ENCODE assay signal across 1 cellular context in the genomic region with DNA sequence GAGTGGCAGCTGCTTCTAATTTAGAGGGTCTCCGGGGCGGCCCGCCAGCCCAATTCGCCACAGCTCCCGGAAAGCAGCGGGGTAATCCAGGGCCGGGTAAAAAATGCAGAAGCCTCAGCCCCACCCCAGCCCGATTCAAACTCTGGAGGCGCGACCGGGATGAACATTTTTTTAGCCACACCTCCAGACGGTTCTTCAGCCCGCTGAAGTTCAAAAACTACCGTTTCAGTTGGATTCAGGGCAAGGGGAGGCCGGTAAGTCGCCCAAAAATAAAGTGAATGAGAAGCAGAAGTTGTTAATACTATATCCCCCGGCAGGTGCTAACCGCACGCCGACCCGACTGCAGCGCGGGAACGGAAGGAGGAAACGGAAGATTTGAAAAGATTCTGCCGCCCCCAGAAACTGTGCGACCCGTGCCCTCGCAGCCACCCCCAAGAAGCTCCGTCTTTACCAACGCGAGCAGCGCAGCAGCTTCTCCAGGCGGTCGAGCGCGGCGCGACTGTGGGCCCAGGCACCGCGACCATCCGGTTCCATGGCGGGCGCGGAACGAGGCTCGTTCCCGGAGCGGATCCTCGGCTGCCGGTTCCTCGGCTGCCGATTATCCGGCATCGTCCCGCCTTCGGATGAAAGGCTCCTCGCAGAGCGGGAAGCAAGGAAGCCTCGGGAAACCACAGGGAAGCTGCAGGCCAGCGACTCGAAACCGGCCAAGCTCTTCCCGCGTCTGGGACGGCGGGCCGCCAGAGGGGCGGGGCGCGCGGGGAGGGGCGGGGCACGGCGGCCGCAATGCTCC.
TF ChIP-seq lines count a peak whose summit lies in the region.

Gene BARD1 (minus strand): TSS at position 723 of the 790 bp plus-strand sequence. CDS start 114 bp downstream, at position 609.

TF ChIP-seq in K562, 482 proteins besides CTCF, POLR2A, EP300 and RAD21 (continued from another document and continues in another):
- TF ChIP-seq, protein P1, sequence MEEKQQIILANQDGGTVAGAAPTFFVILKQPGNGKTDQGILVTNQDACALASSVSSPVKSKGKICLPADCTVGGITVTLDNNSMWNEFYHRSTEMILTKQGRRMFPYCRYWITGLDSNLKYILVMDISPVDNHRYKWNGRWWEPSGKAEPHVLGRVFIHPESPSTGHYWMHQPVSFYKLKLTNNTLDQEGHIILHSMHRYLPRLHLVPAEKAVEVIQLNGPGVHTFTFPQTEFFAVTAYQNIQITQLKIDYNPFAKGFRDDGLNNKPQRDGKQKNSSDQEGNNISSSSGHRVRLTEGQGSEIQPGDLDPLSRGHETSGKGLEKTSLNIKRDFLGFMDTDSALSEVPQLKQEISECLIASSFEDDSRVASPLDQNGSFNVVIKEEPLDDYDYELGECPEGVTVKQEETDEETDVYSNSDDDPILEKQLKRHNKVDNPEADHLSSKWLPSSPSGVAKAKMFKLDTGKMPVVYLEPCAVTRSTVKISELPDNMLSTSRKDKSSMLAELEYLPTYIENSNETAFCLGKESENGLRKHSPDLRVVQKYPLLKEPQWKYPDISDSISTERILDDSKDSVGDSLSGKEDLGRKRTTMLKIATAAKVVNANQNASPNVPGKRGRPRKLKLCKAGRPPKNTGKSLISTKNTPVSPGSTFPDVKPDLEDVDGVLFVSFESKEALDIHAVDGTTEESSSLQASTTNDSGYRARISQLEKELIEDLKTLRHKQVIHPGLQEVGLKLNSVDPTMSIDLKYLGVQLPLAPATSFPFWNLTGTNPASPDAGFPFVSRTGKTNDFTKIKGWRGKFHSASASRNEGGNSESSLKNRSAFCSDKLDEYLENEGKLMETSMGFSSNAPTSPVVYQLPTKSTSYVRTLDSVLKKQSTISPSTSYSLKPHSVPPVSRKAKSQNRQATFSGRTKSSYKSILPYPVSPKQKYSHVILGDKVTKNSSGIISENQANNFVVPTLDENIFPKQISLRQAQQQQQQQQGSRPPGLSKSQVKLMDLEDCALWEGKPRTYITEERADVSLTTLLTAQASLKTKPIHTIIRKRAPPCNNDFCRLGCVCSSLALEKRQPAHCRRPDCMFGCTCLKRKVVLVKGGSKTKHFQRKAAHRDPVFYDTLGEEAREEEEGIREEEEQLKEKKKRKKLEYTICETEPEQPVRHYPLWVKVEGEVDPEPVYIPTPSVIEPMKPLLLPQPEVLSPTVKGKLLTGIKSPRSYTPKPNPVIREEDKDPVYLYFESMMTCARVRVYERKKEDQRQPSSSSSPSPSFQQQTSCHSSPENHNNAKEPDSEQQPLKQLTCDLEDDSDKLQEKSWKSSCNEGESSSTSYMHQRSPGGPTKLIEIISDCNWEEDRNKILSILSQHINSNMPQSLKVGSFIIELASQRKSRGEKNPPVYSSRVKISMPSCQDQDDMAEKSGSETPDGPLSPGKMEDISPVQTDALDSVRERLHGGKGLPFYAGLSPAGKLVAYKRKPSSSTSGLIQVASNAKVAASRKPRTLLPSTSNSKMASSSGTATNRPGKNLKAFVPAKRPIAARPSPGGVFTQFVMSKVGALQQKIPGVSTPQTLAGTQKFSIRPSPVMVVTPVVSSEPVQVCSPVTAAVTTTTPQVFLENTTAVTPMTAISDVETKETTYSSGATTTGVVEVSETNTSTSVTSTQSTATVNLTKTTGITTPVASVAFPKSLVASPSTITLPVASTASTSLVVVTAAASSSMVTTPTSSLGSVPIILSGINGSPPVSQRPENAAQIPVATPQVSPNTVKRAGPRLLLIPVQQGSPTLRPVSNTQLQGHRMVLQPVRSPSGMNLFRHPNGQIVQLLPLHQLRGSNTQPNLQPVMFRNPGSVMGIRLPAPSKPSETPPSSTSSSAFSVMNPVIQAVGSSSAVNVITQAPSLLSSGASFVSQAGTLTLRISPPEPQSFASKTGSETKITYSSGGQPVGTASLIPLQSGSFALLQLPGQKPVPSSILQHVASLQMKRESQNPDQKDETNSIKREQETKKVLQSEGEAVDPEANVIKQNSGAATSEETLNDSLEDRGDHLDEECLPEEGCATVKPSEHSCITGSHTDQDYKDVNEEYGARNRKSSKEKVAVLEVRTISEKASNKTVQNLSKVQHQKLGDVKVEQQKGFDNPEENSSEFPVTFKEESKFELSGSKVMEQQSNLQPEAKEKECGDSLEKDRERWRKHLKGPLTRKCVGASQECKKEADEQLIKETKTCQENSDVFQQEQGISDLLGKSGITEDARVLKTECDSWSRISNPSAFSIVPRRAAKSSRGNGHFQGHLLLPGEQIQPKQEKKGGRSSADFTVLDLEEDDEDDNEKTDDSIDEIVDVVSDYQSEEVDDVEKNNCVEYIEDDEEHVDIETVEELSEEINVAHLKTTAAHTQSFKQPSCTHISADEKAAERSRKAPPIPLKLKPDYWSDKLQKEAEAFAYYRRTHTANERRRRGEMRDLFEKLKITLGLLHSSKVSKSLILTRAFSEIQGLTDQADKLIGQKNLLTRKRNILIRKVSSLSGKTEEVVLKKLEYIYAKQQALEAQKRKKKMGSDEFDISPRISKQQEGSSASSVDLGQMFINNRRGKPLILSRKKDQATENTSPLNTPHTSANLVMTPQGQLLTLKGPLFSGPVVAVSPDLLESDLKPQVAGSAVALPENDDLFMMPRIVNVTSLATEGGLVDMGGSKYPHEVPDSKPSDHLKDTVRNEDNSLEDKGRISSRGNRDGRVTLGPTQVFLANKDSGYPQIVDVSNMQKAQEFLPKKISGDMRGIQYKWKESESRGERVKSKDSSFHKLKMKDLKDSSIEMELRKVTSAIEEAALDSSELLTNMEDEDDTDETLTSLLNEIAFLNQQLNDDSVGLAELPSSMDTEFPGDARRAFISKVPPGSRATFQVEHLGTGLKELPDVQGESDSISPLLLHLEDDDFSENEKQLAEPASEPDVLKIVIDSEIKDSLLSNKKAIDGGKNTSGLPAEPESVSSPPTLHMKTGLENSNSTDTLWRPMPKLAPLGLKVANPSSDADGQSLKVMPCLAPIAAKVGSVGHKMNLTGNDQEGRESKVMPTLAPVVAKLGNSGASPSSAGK (IDR thresholded peaks at IDR 0.05): peak; percentile 75
- no peak for TF ChIP-seq ZBTB49 (CRISPR knock-in tag; IDR thresholded peaks at IDR 0.05; ENCODE audit: borderline replicate concordance)
- TF ChIP-seq PHF21A (IDR thresholded peaks at IDR 0.05; ENCODE audit: borderline replicate concordance, low read depth): peak; percentile 83
- peak; percentile 78 for TF ChIP-seq RBFOX2 (IDR thresholded peaks at IDR 0.05; ENCODE audit: low read depth, low read length)
- 0 out of 2 replicates have a peak, but pooled peaks have one; percentile 49 for TF ChIP-seq ZBTB43 (CRISPR knock-in tag; IDR thresholded peaks at IDR 0.05)
- no peak for TF ChIP-seq ZNF431 (CRISPR knock-in tag; IDR thresholded peaks at IDR 0.05)
- peak; percentile 80; the same call in 1 of the 2 replicates for TF ChIP-seq RB1 (IDR thresholded peaks at IDR 0.05; ENCODE audit: low read depth)
- no peak for TF ChIP-seq DIDO1 (tag; IDR thresholded peaks at IDR 0.05; ENCODE audit: low read depth)
- no peak for TF ChIP-seq FOSL1 (tag; conservative IDR thresholded peaks at IDR 0.05)
- TF ChIP-seq RHOXF2B (CRISPR knock-in tag; conservative IDR thresholded peaks at IDR 0.05): no peak
- peak; percentile 46; the same call in 1 of the 2 replicates for TF ChIP-seq GABPB1 (CRISPR knock-in tag; IDR thresholded peaks at IDR 0.05)
- TF ChIP-seq E2F3 (CRISPR knock-in tag; IDR thresholded peaks at IDR 0.05): no peak; the same call in none of the 2 replicates
- no peak for TF ChIP-seq CHD1 (IDR thresholded peaks at IDR 0.05; ENCODE audit: low read length)
- TF ChIP-seq L3MBTL2 (IDR thresholded peaks at IDR 0.05): peak; percentile 55; the same call in 1 of the 2 replicates
- TF ChIP-seq ARID1B (IDR thresholded peaks at IDR 0.05): 0 out of 2 replicates have a peak, but pooled peaks have one; percentile 20
- TF ChIP-seq TEAD4 (IDR thresholded peaks at IDR 0.05; ENCODE audit: low read length): no peak
- no peak for TF ChIP-seq TEAD4 (CRISPR knock-in tag; IDR thresholded peaks at IDR 0.05; ENCODE audit: borderline replicate concordance)
- TF ChIP-seq MYC (IDR thresholded peaks at IDR 0.05; ENCODE audit: low read depth, low read length): 0 out of 2 replicates have a peak, but pooled peaks have one; percentile 24
- TF ChIP-seq MYC (CRISPR knock-in tag; IDR thresholded peaks at IDR 0.05; ENCODE audit: borderline replicate concordance, low read depth): no peak
- TF ChIP-seq MAZ (CRISPR knock-in tag; conservative IDR thresholded peaks at IDR 0.05 in 1 of 2, IDR thresholded peaks at IDR 0.05 in 1 of 2): 0 out of 4 replicates have a peak, but pooled peaks of 1 of the 2 experiments have one; percentile 12
- no peak for TF ChIP-seq POU5F1 (IDR thresholded peaks at IDR 0.05; ENCODE audit: borderline replicate concordance, low read depth, low read length, partially characterized antibody)
- peak in 1 of 2 experiments; percentile 50; a peak in 2 of 4 replicates for TF ChIP-seq KDM1A (IDR thresholded peaks at IDR 0.05)
- peak; percentile 80 for TF ChIP-seq VEZF1 (CRISPR knock-in tag; IDR thresholded peaks at IDR 0.05)
- 0 out of 2 replicates have a peak, but pooled peaks have one; percentile 31 for TF ChIP-seq ZBTB17 (CRISPR knock-in tag; IDR thresholded peaks at IDR 0.05)
- TF ChIP-seq SRSF1 (IDR thresholded peaks at IDR 0.05; ENCODE audit: low read depth, low read length): no peak
- TF ChIP-seq FOXM1 (IDR thresholded peaks at IDR 0.05; ENCODE audit: low read depth): peak; percentile 17; the same call in 1 of the 2 replicates
- no peak for TF ChIP-seq FOXM1 (CRISPR knock-in tag; IDR thresholded peaks at IDR 0.05; ENCODE audit: low read depth)
- TF ChIP-seq, protein P2, sequence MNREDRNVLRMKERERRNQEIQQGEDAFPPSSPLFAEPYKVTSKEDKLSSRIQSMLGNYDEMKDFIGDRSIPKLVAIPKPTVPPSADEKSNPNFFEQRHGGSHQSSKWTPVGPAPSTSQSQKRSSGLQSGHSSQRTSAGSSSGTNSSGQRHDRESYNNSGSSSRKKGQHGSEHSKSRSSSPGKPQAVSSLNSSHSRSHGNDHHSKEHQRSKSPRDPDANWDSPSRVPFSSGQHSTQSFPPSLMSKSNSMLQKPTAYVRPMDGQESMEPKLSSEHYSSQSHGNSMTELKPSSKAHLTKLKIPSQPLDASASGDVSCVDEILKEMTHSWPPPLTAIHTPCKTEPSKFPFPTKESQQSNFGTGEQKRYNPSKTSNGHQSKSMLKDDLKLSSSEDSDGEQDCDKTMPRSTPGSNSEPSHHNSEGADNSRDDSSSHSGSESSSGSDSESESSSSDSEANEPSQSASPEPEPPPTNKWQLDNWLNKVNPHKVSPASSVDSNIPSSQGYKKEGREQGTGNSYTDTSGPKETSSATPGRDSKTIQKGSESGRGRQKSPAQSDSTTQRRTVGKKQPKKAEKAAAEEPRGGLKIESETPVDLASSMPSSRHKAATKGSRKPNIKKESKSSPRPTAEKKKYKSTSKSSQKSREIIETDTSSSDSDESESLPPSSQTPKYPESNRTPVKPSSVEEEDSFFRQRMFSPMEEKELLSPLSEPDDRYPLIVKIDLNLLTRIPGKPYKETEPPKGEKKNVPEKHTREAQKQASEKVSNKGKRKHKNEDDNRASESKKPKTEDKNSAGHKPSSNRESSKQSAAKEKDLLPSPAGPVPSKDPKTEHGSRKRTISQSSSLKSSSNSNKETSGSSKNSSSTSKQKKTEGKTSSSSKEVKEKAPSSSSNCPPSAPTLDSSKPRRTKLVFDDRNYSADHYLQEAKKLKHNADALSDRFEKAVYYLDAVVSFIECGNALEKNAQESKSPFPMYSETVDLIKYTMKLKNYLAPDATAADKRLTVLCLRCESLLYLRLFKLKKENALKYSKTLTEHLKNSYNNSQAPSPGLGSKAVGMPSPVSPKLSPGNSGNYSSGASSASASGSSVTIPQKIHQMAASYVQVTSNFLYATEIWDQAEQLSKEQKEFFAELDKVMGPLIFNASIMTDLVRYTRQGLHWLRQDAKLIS (CRISPR knock-in tag; IDR thresholded peaks at IDR 0.05): peak; percentile 38; the same call in 1 of the 2 replicates
- TF ChIP-seq ZNF644 (tag; IDR thresholded peaks at IDR 0.05; ENCODE audit: low read depth): no peak
